8 cellular contexts compared by ENCODE assay signal in genomic region chr21:29024474-29025327, GRCh38. TPM values are rescaled to one million over a fixed set of nuclear protein-coding genes. Genes with fewer than 3 reads are reported as not detected.
DNase-seq lines count a peak whose midpoint lies in the region; ATAC-seq lines count a peak whose summit lies in the region.

Gene USP16, plus strand, starts transcription at chr21:29024668. Its CDS starts 3,246 bp downstream, at chr21:29027914.

- ATAC-seq in GM19372 (IDR thresholded peaks at IDR 0.05; ENCODE audit: low read depth, unreplicated experiment), result peak; percentile 96
- peak; percentile 90 for ATAC-seq in HG03558 (IDR thresholded peaks at IDR 0.05; ENCODE audit: extremely low read depth, unreplicated experiment)
- ATAC-seq in left lobe of liver, result peak; percentile 92

- H3K27me3 Mint-ChIP-seq in dendritic cell treated with granulocyte-macrophage colony-stimulating factor and Interleukin-4, amounts not matched to agents 40 ng/mL and 50 ng/mL, for 4 days, result no peaks in the 10 kb centered on the region

- H3K36me3 Mint-ChIP-seq in dendritic cell treated with granulocyte-macrophage colony-stimulating factor and Interleukin-4, amounts not matched to agents 40 ng/mL and 50 ng/mL, for 4 days (ENCODE audit: low read depth), result peaks cover 43% of the 10 kb centered on the region

- H3K9me3 Mint-ChIP-seq in dendritic cell treated with granulocyte-macrophage colony-stimulating factor and Interleukin-4, amounts not matched to agents 40 ng/mL and 50 ng/mL, for 4 days, result no peaks in the 10 kb centered on the region

- peak within 1 kb of the TSS; percentile 86 for H3K4me3 Mint-ChIP-seq in dendritic cell treated with granulocyte-macrophage colony-stimulating factor and Interleukin-4, amounts not matched to agents 40 ng/mL and 50 ng/mL, for 4 days

- peaks cover 20% of the 10 kb centered on the region for H3K4me1 Mint-ChIP-seq in dendritic cell treated with granulocyte-macrophage colony-stimulating factor and Interleukin-4, amounts not matched to agents 40 ng/mL and 50 ng/mL, for 4 days (ENCODE audit: low read depth)

- H3K27ac Mint-ChIP-seq in dendritic cell treated with granulocyte-macrophage colony-stimulating factor and Interleukin-4, amounts not matched to agents 40 ng/mL and 50 ng/mL, for 4 days, result peak within 1 kb of the TSS; percentile 98

- peak; percentile 93 to 100 (median 99) for DNase-seq in C1 segment of cervical spinal cord (lab: John Stamatoyannopoulos, UW)
- DNase-seq in NCI-H748 treated with DMSO at 0.1 percent for 48 hours (lab: John Stamatoyannopoulos, UW), result peak; percentile 91
- peak; percentile 91 for DNase-seq in activated CD4-positive, alpha-beta T cell treated with anti-CD3 and anti-CD28 coated beads, Interleukin-2, amount 50 U/mL, for 24 hours (ENCODE audit: low read depth in 1 of 2, low spot score in 1 of 2)
- peak; percentile 99 for DNase-seq in left lobe of liver (ENCODE audit: low spot score)
- peak; percentile 88 for DNase-seq in stimulated activated CD4-positive, alpha-beta T cell treated with anti-CD3 and anti-CD28 coated beads, Interleukin-2, amount 100 ng/mL, for 4 hours (ENCODE audit: low read depth)

- intact Hi-C loops in dendritic cell treated with granulocyte-macrophage colony-stimulating factor and Interleukin-4, amounts not matched to agents 40 ng/mL and 50 ng/mL, for 4 days (cut with micrococcal nuclease), result loop anchor here (1.0 to 5.0 kb wide), 3 partner anchors 22 to 48 kb away; partner anchors contain the start of genes CCT8 and LTN1

RNA-seq across cellular contexts. Expression of gene USP16, which starts in this region (rescaled TPM):
- 13.1 TPM for total RNA-seq in left lobe of liver

Comparison
In these comparisons a context has a peak if more than half of its experiments do, and no peak if none do; other contexts are left out.
1. Peak in every context shown above with its lines: DNase-seq and ATAC-seq.